Comparison of ENCODE assay signal across 1 cellular context in genomic region chr4:170705907-170706306, GRCh38.
TF ChIP-seq lines count a peak whose summit lies in the region.

No MANE protein-coding gene starts in this region.

TF ChIP-seq in GM12878, 131 proteins besides CTCF, POLR2A, EP300 and RAD21 (continued from another document and continues in another):
- no peak for TF ChIP-seq PRDM15 (CRISPR knock-in tag; IDR thresholded peaks at IDR 0.05)
- TF ChIP-seq GATAD2B (conservative IDR thresholded peaks at IDR 0.05; ENCODE audit: low read depth) = no peak
- TF ChIP-seq ZNF217 (IDR thresholded peaks at IDR 0.05) = no peak
- peak; percentile 94 for TF ChIP-seq ZNF24 (IDR thresholded peaks at IDR 0.05)
- no peak for TF ChIP-seq ZBTB11 (CRISPR knock-in tag; IDR thresholded peaks at IDR 0.05)
- TF ChIP-seq BHLHE40 (IDR thresholded peaks at IDR 0.05; ENCODE audit: borderline replicate concordance in 1 of 2, low read depth in 2 of 2, low read length in 1 of 2) = peak in 1 of 2 experiments; percentile 22; a peak in 1 of 4 replicates
- no peak for TF ChIP-seq MAX (IDR thresholded peaks at IDR 0.05; ENCODE audit: low read depth, low read length)
- no peak for TF ChIP-seq NFYA (IDR thresholded peaks at IDR 0.05; ENCODE audit: borderline replicate concordance, low read depth, low read length)
- no peak for TF ChIP-seq SMARCA5 (IDR thresholded peaks at IDR 0.05)
- no peak for TF ChIP-seq IRF5 (IDR thresholded peaks at IDR 0.05; ENCODE audit: borderline replicate concordance)
- TF ChIP-seq SKIL (IDR thresholded peaks at IDR 0.05; ENCODE audit: low read depth, poor library complexity, severe bottlenecking) = no peak
- TF ChIP-seq E2F4 (IDR thresholded peaks at IDR 0.05; ENCODE audit: low read depth, low read length) = no peak
- peak; percentile 96 for TF ChIP-seq MTA2 (IDR thresholded peaks at IDR 0.05; ENCODE audit: low read depth)
- peak; percentile 45; the same call in 1 of the 2 replicates for TF ChIP-seq RELB (IDR thresholded peaks at IDR 0.05; ENCODE audit: low read depth)
- TF ChIP-seq ZBED1 (IDR thresholded peaks at IDR 0.05; ENCODE audit: borderline replicate concordance) = no peak; the same call in 1 of the 2 replicates
- TF ChIP-seq RBBP5 (conservative IDR thresholded peaks at IDR 0.05) = no peak
- TF ChIP-seq JUND (IDR thresholded peaks at IDR 0.05; ENCODE audit: low read depth, low read length) = peak; percentile 70; the same call in 1 of the 2 replicates
- no peak for TF ChIP-seq SREBF1 (IDR thresholded peaks at IDR 0.05; ENCODE audit: low read length)
- no peak for TF ChIP-seq CHD2 (IDR thresholded peaks at IDR 0.05; ENCODE audit: borderline replicate concordance, low read depth, low read length)
- no peak for TF ChIP-seq USF2 (IDR thresholded peaks at IDR 0.05; ENCODE audit: borderline replicate concordance, low read depth, low read length)
- no peak for TF ChIP-seq SPI1 (IDR thresholded peaks at IDR 0.05; ENCODE audit: borderline replicate concordance, insufficient read depth, low read depth, low read length)
- peak; percentile 61; the same call in 1 of the 2 replicates for TF ChIP-seq ATF2 (IDR thresholded peaks at IDR 0.05; ENCODE audit: low read length)
- no peak for TF ChIP-seq POLR2AphosphoS5 (IDR thresholded peaks at IDR 0.05; ENCODE audit: low read length)
- no peak for TF ChIP-seq FOS (IDR thresholded peaks at IDR 0.05; ENCODE audit: borderline replicate concordance, extremely low read depth, insufficient read length)
- no peak for TF ChIP-seq RELA (IDR thresholded peaks at IDR 0.05; ENCODE audit: borderline replicate concordance, partially characterized antibody)
- no peak for TF ChIP-seq PBX3 (IDR thresholded peaks at IDR 0.05; ENCODE audit: insufficient replicate concordance, low read depth, low read length)
- no peak for TF ChIP-seq LARP7 (IDR thresholded peaks at IDR 0.05)
- TF ChIP-seq NR2F1 (conservative IDR thresholded peaks at IDR 0.05) = peak; percentile 88
- no peak for TF ChIP-seq E2F8 (IDR thresholded peaks at IDR 0.05; ENCODE audit: low read depth, partially characterized antibody)
- TF ChIP-seq KDM1A (IDR thresholded peaks at IDR 0.05; ENCODE audit: borderline replicate concordance) = no peak
- no peak for TF ChIP-seq BCL3 (IDR thresholded peaks at IDR 0.05; ENCODE audit: borderline replicate concordance, insufficient read depth, low read depth, low read length, poor library complexity, severe bottlenecking)
- TF ChIP-seq DPF2 (IDR thresholded peaks at IDR 0.05) = peak; percentile 82
- TF ChIP-seq CBX3 (IDR thresholded peaks at IDR 0.05; ENCODE audit: borderline replicate concordance, low read depth) = no peak
- no peak for TF ChIP-seq ZSCAN29 (IDR thresholded peaks at IDR 0.05)
- no peak for TF ChIP-seq PML (IDR thresholded peaks at IDR 0.05; ENCODE audit: low read length)
- TF ChIP-seq PAX5 (IDR thresholded peaks at IDR 0.05; ENCODE audit: borderline replicate concordance, low read depth, low read length) = no peak
